In genomic region chr20:50834599-50835005, GRCh38 we compare ENCODE assay signal across 1 cellular context.
TF ChIP-seq lines count a peak whose summit lies in the region.

No MANE protein-coding gene starts in this region.

TF ChIP-seq in SK-N-SH, 30 proteins besides CTCF, POLR2A, EP300 and RAD21 (continued from another document):
- no peak for TF ChIP-seq CHD2 (IDR thresholded peaks at IDR 0.05; ENCODE audit: low read length, partially characterized antibody)
- no peak for TF ChIP-seq ELF1 (IDR thresholded peaks at IDR 0.05)
- TF ChIP-seq GATA2 (CRISPR knock-in tag; IDR thresholded peaks at IDR 0.05), result no peak
- no peak for TF ChIP-seq REST (IDR thresholded peaks at IDR 0.05; ENCODE audit: low read depth, low read length)
- TF ChIP-seq ZBTB33 (IDR thresholded peaks at IDR 0.05; ENCODE audit: borderline replicate concordance, low read depth), result no peak
- TF ChIP-seq USF1 (IDR thresholded peaks at IDR 0.05; ENCODE audit: borderline replicate concordance, low read depth), result no peak
